Comparison of ENCODE assay signal across 25 cellular contexts in genomic region chr3:124964432-124964831, GRCh38. TPM values are rescaled to one million over a fixed set of nuclear protein-coding genes. Genes with fewer than 3 reads are reported as not detected.
DNase-seq lines count a peak whose midpoint lies in the region; ATAC-seq, FAIRE-seq and TF ChIP-seq lines count a peak whose summit lies in the region.
"Had no signal": no experiment of that assay in that cellular context is flagged by ENCODE, and none has a peak within 500 bp of the region (broad histone marks: within the 10 kb centered on the region; RNA-seq: fewer than 3 reads in every experiment).

No MANE protein-coding gene starts in this region.

- peaks cover 7% of the 10 kb centered on the region for H3K4me1 Mint-ChIP-seq in activated naive CD8-positive, alpha-beta T cell treated with anti-CD3 and anti-CD28 coated beads for 36 hours
- no peaks in the 10 kb centered on the region for H3K4me1 Mint-ChIP-seq in activated naive CD8-positive, alpha-beta T cell treated with anti-CD3 and anti-CD28 coated beads, Interleukin-2, amount 50 U/mL, for 24 hours
- H3K4me1 Mint-ChIP-seq in astrocyte (ENCODE audit: low read depth, unreplicated experiment) (peaks cover 6% of the 10 kb centered on the region), type B pancreatic cell (ENCODE audit: unreplicated experiment) (peaks cover 8% of the 10 kb centered on the region)
- H3K4me1 Mint-ChIP-seq in stimulated activated memory B cell treated with anti-CD40 and anti-IgM and Interleukin-4, amounts not matched to agents 10 μg/mL and 1 μg/mL and 100 μg/mL, for 72 hours, result peaks cover 6% of the 10 kb centered on the region

- no peak overlapping the region for H2AFZ ChIP-seq in astrocyte (ENCODE audit: low read depth, low read length)

- H3K4me3 Mint-ChIP-seq in activated naive CD8-positive, alpha-beta T cell treated with anti-CD3 and anti-CD28 coated beads for 36 hours, result no peak overlapping the region
- H3K4me3 Mint-ChIP-seq in activated naive CD8-positive, alpha-beta T cell treated with anti-CD3 and anti-CD28 coated beads, Interleukin-2, amount 50 U/mL, for 24 hours, result no peak overlapping the region
- no peak overlapping the region for H3K4me3 Mint-ChIP-seq in astrocyte (ENCODE audit: unreplicated experiment)
- H3K4me3 Mint-ChIP-seq in type B pancreatic cell, result no peak overlapping the region
- H3K4me3 Mint-ChIP-seq in stimulated activated memory B cell treated with anti-CD40 and anti-IgM and Interleukin-4, amounts not matched to agents 10 μg/mL and 1 μg/mL and 100 μg/mL, for 72 hours, result no peak overlapping the region
- H3K4me3 Mint-ChIP-seq: activated CD4-positive, alpha-beta T cell treated with anti-CD3 and anti-CD28 coated beads, Interleukin-2, amount 10 ng/mL, durations not matched to agents 24 days and 14 days; mesothelial cell of epicardium; neural crest cell; stimulated activated effector memory CD8-positive, alpha-beta T cell treated with anti-CD3 and anti-CD28 coated beads, Interleukin-12 subunit alpha, Interleukin-12 subunit beta, amount 100 ng/mL, for 72 hours had no signal

- peaks cover 4% of the 10 kb centered on the region for H3K27me3 Mint-ChIP-seq in activated naive CD8-positive, alpha-beta T cell treated with anti-CD3 and anti-CD28 coated beads for 36 hours
- H3K27me3 Mint-ChIP-seq in activated naive CD8-positive, alpha-beta T cell treated with anti-CD3 and anti-CD28 coated beads, Interleukin-2, amount 50 U/mL, for 24 hours, result peaks cover 2% of the 10 kb centered on the region
- H3K27me3 Mint-ChIP-seq in astrocyte (ENCODE audit: low read depth, unreplicated experiment) (no peaks in the 10 kb centered on the region), type B pancreatic cell (no peaks in the 10 kb centered on the region)
- peaks cover 10% of the 10 kb centered on the region for H3K27me3 Mint-ChIP-seq in stimulated activated memory B cell treated with anti-CD40 and anti-IgM and Interleukin-4, amounts not matched to agents 10 μg/mL and 1 μg/mL and 100 μg/mL, for 72 hours

- no peaks in the 10 kb centered on the region for H3K79me2 ChIP-seq in astrocyte (ENCODE audit: insufficient read depth, low read length)

- peaks cover 7% of the 10 kb centered on the region for H3K36me3 ChIP-seq in astrocyte (ENCODE audit: insufficient read depth, low read length)

- no peak overlapping the region for H3K27ac ChIP-seq in astrocyte (ENCODE audit: low read depth, low read length)
- H3K27ac ChIP-seq: HL-60, RWPE1, tibial artery had no signal

- no peak for FAIRE-seq in astrocyte (lab: Jason Lieb, UNC)
- FAIRE-seq: bronchial epithelial cell had no signal

- H3K9ac ChIP-seq in astrocyte (ENCODE audit: low read length), result no peak overlapping the region

- TF ChIP-seq CTCF in astrocyte (IDR thresholded peaks at IDR 0.05; ENCODE audit: insufficient read depth, low read depth, low read length) (no peak), type B pancreatic cell (conservative IDR thresholded peaks at IDR 0.05) (no peak)

- H3K4me3 ChIP-seq in astrocyte (ENCODE audit: insufficient read depth, low read depth, low read length), result no peak overlapping the region
- H3K4me3 ChIP-seq: tibial artery had no signal

- H3K36me3 Mint-ChIP-seq in activated naive CD8-positive, alpha-beta T cell treated with anti-CD3 and anti-CD28 coated beads for 36 hours, result no peaks in the 10 kb centered on the region
- H3K36me3 Mint-ChIP-seq in activated naive CD8-positive, alpha-beta T cell treated with anti-CD3 and anti-CD28 coated beads, Interleukin-2, amount 50 U/mL, for 24 hours (ENCODE audit: low read depth), result no peaks in the 10 kb centered on the region
- H3K36me3 Mint-ChIP-seq in astrocyte (ENCODE audit: low read depth, unreplicated experiment) (peaks cover 7% of the 10 kb centered on the region), type B pancreatic cell (no peaks in the 10 kb centered on the region)
- peaks cover 8% of the 10 kb centered on the region for H3K36me3 Mint-ChIP-seq in stimulated activated memory B cell treated with anti-CD40 and anti-IgM and Interleukin-4, amounts not matched to agents 10 μg/mL and 1 μg/mL and 100 μg/mL, for 72 hours
- H3K36me3 Mint-ChIP-seq: mesothelial cell of epicardium had no signal

- H3K9me3 ChIP-seq in astrocyte (ENCODE audit: insufficient read depth, low read depth, low read length), result no peaks in the 10 kb centered on the region
- H3K9me3 ChIP-seq: tibial artery had no signal

- peak overlapping the region; percentile 12 for H3K4me2 ChIP-seq in astrocyte (ENCODE audit: low read length)

- peaks cover 3% of the 10 kb centered on the region for H4K20me1 ChIP-seq in astrocyte (ENCODE audit: insufficient read depth, low read length)

- no peaks in the 10 kb centered on the region for H3K9me3 Mint-ChIP-seq in activated naive CD8-positive, alpha-beta T cell treated with anti-CD3 and anti-CD28 coated beads for 36 hours
- H3K9me3 Mint-ChIP-seq in activated naive CD8-positive, alpha-beta T cell treated with anti-CD3 and anti-CD28 coated beads, Interleukin-2, amount 50 U/mL, for 24 hours, result no peaks in the 10 kb centered on the region
- no peaks in the 10 kb centered on the region for H3K9me3 Mint-ChIP-seq in astrocyte (ENCODE audit: unreplicated experiment)
- H3K9me3 Mint-ChIP-seq in type B pancreatic cell, result no peaks in the 10 kb centered on the region
- no peaks in the 10 kb centered on the region for H3K9me3 Mint-ChIP-seq in stimulated activated memory B cell treated with anti-CD40 and anti-IgM and Interleukin-4, amounts not matched to agents 10 μg/mL and 1 μg/mL and 100 μg/mL, for 72 hours
- H3K9me3 Mint-ChIP-seq: activated CD4-positive, alpha-beta T cell treated with anti-CD3 and anti-CD28 coated beads, Interleukin-2, amount 10 ng/mL, durations not matched to agents 24 days and 14 days; neural crest cell; stimulated activated effector memory CD8-positive, alpha-beta T cell treated with anti-CD3 and anti-CD28 coated beads, Interleukin-12 subunit alpha, Interleukin-12 subunit beta, amount 100 ng/mL, for 72 hours had no signal

- peaks cover 15% of the 10 kb centered on the region for H3K4me1 ChIP-seq in astrocyte (ENCODE audit: insufficient read depth, low read length)
- H3K4me1 ChIP-seq: tibial artery had no signal

- peak overlapping the region; percentile 10 for H3K27ac Mint-ChIP-seq in activated naive CD8-positive, alpha-beta T cell treated with anti-CD3 and anti-CD28 coated beads for 36 hours
- no peak overlapping the region for H3K27ac Mint-ChIP-seq in activated naive CD8-positive, alpha-beta T cell treated with anti-CD3 and anti-CD28 coated beads, Interleukin-2, amount 50 U/mL, for 24 hours
- H3K27ac Mint-ChIP-seq in astrocyte (ENCODE audit: unreplicated experiment) (no peak overlapping the region), type B pancreatic cell (peak overlapping the region; percentile 10)
- H3K27ac Mint-ChIP-seq in stimulated activated memory B cell treated with anti-CD40 and anti-IgM and Interleukin-4, amounts not matched to agents 10 μg/mL and 1 μg/mL and 100 μg/mL, for 72 hours, result no peak overlapping the region
- H3K27ac Mint-ChIP-seq: activated CD4-positive, alpha-beta T cell treated with anti-CD3 and anti-CD28 coated beads, Interleukin-2, amount 10 ng/mL, durations not matched to agents 24 days and 14 days; mesothelial cell of epicardium; stimulated activated effector memory CD8-positive, alpha-beta T cell treated with anti-CD3 and anti-CD28 coated beads, Interleukin-12 subunit alpha, Interleukin-12 subunit beta, amount 100 ng/mL, for 72 hours had no signal

- no peak for ATAC-seq in activated naive CD8-positive, alpha-beta T cell treated with anti-CD3 and anti-CD28 coated beads, Interleukin-2, amount 50 U/mL, for 24 hours
- no peak for ATAC-seq in stimulated activated memory B cell treated with anti-CD40 and anti-IgM and Interleukin-4, amounts not matched to agents 10 μg/mL and 1 μg/mL and 100 μg/mL, for 72 hours
- ATAC-seq: HCT116; stimulated activated effector memory CD8-positive, alpha-beta T cell treated with anti-CD3 and anti-CD28 coated beads, Interleukin-12 subunit alpha, Interleukin-12 subunit beta, amount 100 ng/mL, for 72 hours had no signal

- no peak for DNase-seq in activated naive CD8-positive, alpha-beta T cell treated with anti-CD3 and anti-CD28 coated beads for 36 hours
- no peak for DNase-seq in activated naive CD8-positive, alpha-beta T cell treated with anti-CD3 and anti-CD28 coated beads, Interleukin-2, amount 50 U/mL, for 24 hours
- DNase-seq in astrocyte (ENCODE audit: low read depth) (peak; percentile 57), fibroblast of the conjunctiva (ENCODE audit: low read depth) (peak; percentile 43), type B pancreatic cell (ENCODE audit: extremely low spot score, unreplicated experiment) (no peak), C1 segment of cervical spinal cord (lab: John Stamatoyannopoulos, UW) (no peak), NCI-H524 treated with DMSO at 0.1 percent for 48 hours (lab: John Stamatoyannopoulos, UW) (no peak)
- DNase-seq: activated CD4-positive, alpha-beta T cell treated with anti-CD3 and anti-CD28 coated beads, Interleukin-2, amount 10 ng/mL, durations not matched to agents 24 days and 14 days; activated CD8-positive, alpha-beta memory T cell treated with anti-CD3 and anti-CD28 coated beads, Interleukin-2, amount 50 U/mL, for 48 hours; activated naive CD4-positive, alpha-beta T cell treated with anti-CD3 and anti-CD28 coated beads, Interleukin-2, amount 50 U/mL, for 16 hours; NCI-H1694 treated with DMSO at 0.1 percent for 48 hours; NCI-H2227 treated with DMSO at 0.1 percent for 48 hours; NK-92 treated with Interleukin-12 subunit alpha and Interleukin-12 subunit beta, amount 100 ng/mL, for 24 hours; tibial artery had no signal

- H3K27me3 ChIP-seq in astrocyte (ENCODE audit: insufficient read depth, low read length), result no peaks in the 10 kb centered on the region
- H3K27me3 ChIP-seq: tibial artery had no signal

RNA-seq across cellular contexts. Expression of gene MUC13, which starts 29.9 kb away (rescaled TPM):
- total RNA-seq in activated naive CD8-positive, alpha-beta T cell treated with anti-CD3 and anti-CD28 coated beads for 36 hours, result not detected
- total RNA-seq in astrocyte (not detected in 2 replicates), type B pancreatic cell (ENCODE audit: low replicate concordance) (38.3 and 92.6 TPM in 2 replicates)
- total RNA-seq: activated CD4-positive, alpha-beta T cell treated with anti-CD3 and anti-CD28 coated beads, Interleukin-2, amount 10 ng/mL, durations not matched to agents 24 days and 14 days; bronchial epithelial cell; fibroblast of villous mesenchyme; G401; mesothelial cell of epicardium; neural crest cell; pulmonary artery endothelial cell had no signal

Comparison
In these comparisons a context has a peak if more than half of its experiments do, and no peak if none do; other contexts are left out.
1. H3K27ac Mint-ChIP-seq: peak in activated naive CD8-positive, alpha-beta T cell treated with anti-CD3 and anti-CD28 coated beads for 36 hours (single experiment) and type B pancreatic cell (single experiment); none in activated naive CD8-positive, alpha-beta T cell treated with anti-CD3 and anti-CD28 coated beads, Interleukin-2, amount 50 U/mL, for 24 hours (single experiment), astrocyte (single experiment) and stimulated activated memory B cell treated with anti-CD40 and anti-IgM and Interleukin-4, amounts not matched to agents 10 μg/mL and 1 μg/mL and 100 μg/mL, for 72 hours (single experiment).
2. DNase-seq: peak in astrocyte (single experiment) and fibroblast of the conjunctiva (single experiment); none in activated naive CD8-positive, alpha-beta T cell treated with anti-CD3 and anti-CD28 coated beads for 36 hours (single experiment), activated naive CD8-positive, alpha-beta T cell treated with anti-CD3 and anti-CD28 coated beads, Interleukin-2, amount 50 U/mL, for 24 hours (single experiment), type B pancreatic cell (single experiment), C1 segment of cervical spinal cord (0 of 14) and NCI-H524 treated with DMSO at 0.1 percent for 48 hours (single experiment).
3. RNA of gene MUC13, which starts 29.9 kb away (total RNA-seq): 38.3 to 92.6 TPM in type B pancreatic cell; not detected in activated naive CD8-positive, alpha-beta T cell treated with anti-CD3 and anti-CD28 coated beads for 36 hours and not detected in astrocyte; every median in the first group is over 10 times any median in the second.